In the genomic region with DNA sequence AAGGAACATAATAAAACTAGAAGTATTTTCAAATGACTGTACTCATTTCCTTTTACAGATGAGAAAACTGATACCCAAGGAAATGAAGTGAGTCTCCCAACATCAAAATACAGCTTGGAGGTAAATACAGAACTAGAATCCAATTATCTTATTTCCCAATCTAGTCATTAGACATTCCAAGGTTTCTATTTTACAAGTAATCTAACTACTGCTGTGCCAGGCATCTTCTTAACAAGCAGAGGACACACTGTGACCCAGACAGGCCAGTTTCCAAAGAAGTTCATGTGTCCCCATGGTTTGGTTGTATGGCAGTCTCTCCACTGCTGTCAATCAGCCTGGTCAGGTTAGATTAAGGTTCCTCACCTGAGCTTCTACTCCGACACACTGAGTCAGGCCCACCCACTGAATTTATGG, we compare ENCODE assay signal across 1 cellular context.
TF ChIP-seq lines count a peak whose summit lies in the region.

No MANE protein-coding gene starts in this region.

TF ChIP-seq in HepG2, 621 proteins besides CTCF, POLR2A, EP300 and RAD21:
- TF ChIP-seq, protein P1, sequence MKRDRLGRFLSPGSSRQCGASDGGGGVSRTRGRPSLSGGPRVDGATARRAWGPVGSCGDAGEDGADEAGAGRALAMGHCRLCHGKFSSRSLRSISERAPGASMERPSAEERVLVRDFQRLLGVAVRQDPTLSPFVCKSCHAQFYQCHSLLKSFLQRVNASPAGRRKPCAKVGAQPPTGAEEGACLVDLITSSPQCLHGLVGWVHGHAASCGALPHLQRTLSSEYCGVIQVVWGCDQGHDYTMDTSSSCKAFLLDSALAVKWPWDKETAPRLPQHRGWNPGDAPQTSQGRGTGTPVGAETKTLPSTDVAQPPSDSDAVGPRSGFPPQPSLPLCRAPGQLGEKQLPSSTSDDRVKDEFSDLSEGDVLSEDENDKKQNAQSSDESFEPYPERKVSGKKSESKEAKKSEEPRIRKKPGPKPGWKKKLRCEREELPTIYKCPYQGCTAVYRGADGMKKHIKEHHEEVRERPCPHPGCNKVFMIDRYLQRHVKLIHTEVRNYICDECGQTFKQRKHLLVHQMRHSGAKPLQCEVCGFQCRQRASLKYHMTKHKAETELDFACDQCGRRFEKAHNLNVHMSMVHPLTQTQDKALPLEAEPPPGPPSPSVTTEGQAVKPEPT (CRISPR knock-in tag; IDR thresholded peaks at IDR 0.05; ENCODE audit: low read depth) = no peak
- TF ChIP-seq CCDC6 (CRISPR knock-in tag; IDR thresholded peaks at IDR 0.05) (0 out of 2 replicates have a peak, but pooled peaks have one; percentile 13), ZNF577 (CRISPR knock-in tag; IDR thresholded peaks at IDR 0.05; ENCODE audit: borderline replicate concordance, low read depth) (no peak)
- TF ChIP-seq, protein P2, sequence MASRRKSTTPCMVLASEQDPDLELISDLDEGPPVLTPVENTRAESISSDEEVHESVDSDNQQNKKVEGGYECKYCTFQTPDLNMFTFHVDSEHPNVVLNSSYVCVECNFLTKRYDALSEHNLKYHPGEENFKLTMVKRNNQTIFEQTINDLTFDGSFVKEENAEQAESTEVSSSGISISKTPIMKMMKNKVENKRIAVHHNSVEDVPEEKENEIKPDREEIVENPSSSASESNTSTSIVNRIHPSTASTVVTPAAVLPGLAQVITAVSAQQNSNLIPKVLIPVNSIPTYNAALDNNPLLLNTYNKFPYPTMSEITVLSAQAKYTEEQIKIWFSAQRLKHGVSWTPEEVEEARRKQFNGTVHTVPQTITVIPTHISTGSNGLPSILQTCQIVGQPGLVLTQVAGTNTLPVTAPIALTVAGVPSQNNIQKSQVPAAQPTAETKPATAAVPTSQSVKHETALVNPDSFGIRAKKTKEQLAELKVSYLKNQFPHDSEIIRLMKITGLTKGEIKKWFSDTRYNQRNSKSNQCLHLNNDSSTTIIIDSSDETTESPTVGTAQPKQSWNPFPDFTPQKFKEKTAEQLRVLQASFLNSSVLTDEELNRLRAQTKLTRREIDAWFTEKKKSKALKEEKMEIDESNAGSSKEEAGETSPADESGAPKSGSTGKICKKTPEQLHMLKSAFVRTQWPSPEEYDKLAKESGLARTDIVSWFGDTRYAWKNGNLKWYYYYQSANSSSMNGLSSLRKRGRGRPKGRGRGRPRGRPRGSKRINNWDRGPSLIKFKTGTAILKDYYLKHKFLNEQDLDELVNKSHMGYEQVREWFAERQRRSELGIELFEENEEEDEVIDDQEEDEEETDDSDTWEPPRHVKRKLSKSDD (CRISPR knock-in tag; IDR thresholded peaks at IDR 0.05; ENCODE audit: low read depth) = no peak
TF ChIP-seq in HepG2: peak in this region for 1.
